Comparison of ENCODE assay signal across 8 cellular contexts in genomic region chr3:40191850-40192448, GRCh38.
DNase-seq lines count a peak whose midpoint lies in the region; ATAC-seq and TF ChIP-seq lines count a peak whose summit lies in the region.

No MANE protein-coding gene starts in this region.

- H3K4me1 Mint-ChIP-seq in activated T-cell treated with anti-CD3 and anti-CD28 coated beads, Interleukin-2, amount 50 U/mL, for 72 hours (ENCODE audit: low read depth), result no peaks in the 10 kb centered on the region

- intact Hi-C loops in upper lobe of right lung (cut with DNase I), result loop anchor here (5.0 kb wide), 1 partner anchor 125 kb away; no protein-coding TSS in a partner anchor

- H3K9me3 Mint-ChIP-seq in activated T-cell treated with anti-CD3 and anti-CD28 coated beads, Interleukin-2, amount 50 U/mL, for 72 hours, result no peaks in the 10 kb centered on the region

- no peak overlapping the region for H3K4me3 Mint-ChIP-seq in activated T-cell treated with anti-CD3 and anti-CD28 coated beads, Interleukin-2, amount 50 U/mL, for 72 hours

- peak; percentile 97 for TF ChIP-seq CTCF in fibroblast of the aortic adventitia (IDR thresholded peaks at IDR 0.05; ENCODE audit: insufficient read depth, low read length)
- peak in 1 of 3 donors; percentile 53 for TF ChIP-seq CTCF in omental fat pad (IDR thresholded peaks at IDR 0.05)
- TF ChIP-seq CTCF in upper lobe of right lung (IDR thresholded peaks at IDR 0.05), result peak; percentile 98

- H3K36me3 ChIP-seq in upper lobe of right lung, result no peaks in the 10 kb centered on the region

- no peaks in the 10 kb centered on the region for H3K36me3 Mint-ChIP-seq in activated T-cell treated with anti-CD3 and anti-CD28 coated beads, Interleukin-2, amount 50 U/mL, for 72 hours (ENCODE audit: insufficient read depth in 2 of 2)

- no peaks in the 10 kb centered on the region for H3K9me3 ChIP-seq in upper lobe of right lung

- no peak overlapping the region for H3K27ac Mint-ChIP-seq in activated T-cell treated with anti-CD3 and anti-CD28 coated beads, Interleukin-2, amount 50 U/mL, for 72 hours

- peak; percentile 40 for ATAC-seq in HG02981 (IDR thresholded peaks at IDR 0.05; ENCODE audit: unreplicated experiment)
- ATAC-seq in activated T-cell treated with anti-CD3 and anti-CD28 coated beads, Interleukin-2, amount 50 U/mL, for 72 hours (replicated peaks in 1 of 2), result peak; percentile 58 to 62
- no peak for ATAC-seq in omental fat pad (ENCODE audit: low FRiP score)
- peak; percentile 92 for ATAC-seq in upper lobe of right lung

- no peaks in the 10 kb centered on the region for H3K27me3 Mint-ChIP-seq in activated T-cell treated with anti-CD3 and anti-CD28 coated beads, Interleukin-2, amount 50 U/mL, for 72 hours (ENCODE audit: low read depth)

- no peak overlapping the region for H3K27ac ChIP-seq in upper lobe of right lung

- no peak overlapping the region for H3K4me3 ChIP-seq in fibroblast of the aortic adventitia (ENCODE audit: low read depth, low read length)
- no peak overlapping the region for H3K4me3 ChIP-seq in upper lobe of right lung

- no peaks in the 10 kb centered on the region for H3K27me3 ChIP-seq in upper lobe of right lung

- no peaks in the 10 kb centered on the region for H3K4me1 ChIP-seq in upper lobe of right lung

- peak; percentile 36 for DNase-seq in NCI-H2196 (lab: John Stamatoyannopoulos, UW; ENCODE audit: unreplicated experiment)
- no peak for DNase-seq in NCI-H2196 treated with DMSO at 0.1 percent for 48 hours (lab: John Stamatoyannopoulos, UW; ENCODE audit: unreplicated experiment)
- peak; percentile 74 for DNase-seq in OCI-M1 (lab: John Stamatoyannopoulos, UW)
- DNase-seq in activated T-cell treated with anti-CD3 and anti-CD28 coated beads, Interleukin-2, amount 50 U/mL, for 72 hours, result peak; percentile 48 to 50
- peak; percentile 69 for DNase-seq in fibroblast of the aortic adventitia (ENCODE audit: low read depth)
- peak; percentile 44 for DNase-seq in omental fat pad (ENCODE audit: low spot score)
- no peak for DNase-seq in upper lobe of right lung

Comparison
In these comparisons a context has a peak if more than half of its experiments do, and no peak if none do; other contexts are left out.
1. DNase-seq: peak in NCI-H2196 (single experiment), OCI-M1 (single experiment), activated T-cell treated with anti-CD3 and anti-CD28 coated beads, Interleukin-2, amount 50 U/mL, for 72 hours (2 of 2), fibroblast of the aortic adventitia (single experiment) and omental fat pad (single experiment); none in NCI-H2196 treated with DMSO at 0.1 percent for 48 hours (single experiment) and upper lobe of right lung (single experiment).